ENCODE assay signal across 28 cellular contexts in the genomic region with DNA sequence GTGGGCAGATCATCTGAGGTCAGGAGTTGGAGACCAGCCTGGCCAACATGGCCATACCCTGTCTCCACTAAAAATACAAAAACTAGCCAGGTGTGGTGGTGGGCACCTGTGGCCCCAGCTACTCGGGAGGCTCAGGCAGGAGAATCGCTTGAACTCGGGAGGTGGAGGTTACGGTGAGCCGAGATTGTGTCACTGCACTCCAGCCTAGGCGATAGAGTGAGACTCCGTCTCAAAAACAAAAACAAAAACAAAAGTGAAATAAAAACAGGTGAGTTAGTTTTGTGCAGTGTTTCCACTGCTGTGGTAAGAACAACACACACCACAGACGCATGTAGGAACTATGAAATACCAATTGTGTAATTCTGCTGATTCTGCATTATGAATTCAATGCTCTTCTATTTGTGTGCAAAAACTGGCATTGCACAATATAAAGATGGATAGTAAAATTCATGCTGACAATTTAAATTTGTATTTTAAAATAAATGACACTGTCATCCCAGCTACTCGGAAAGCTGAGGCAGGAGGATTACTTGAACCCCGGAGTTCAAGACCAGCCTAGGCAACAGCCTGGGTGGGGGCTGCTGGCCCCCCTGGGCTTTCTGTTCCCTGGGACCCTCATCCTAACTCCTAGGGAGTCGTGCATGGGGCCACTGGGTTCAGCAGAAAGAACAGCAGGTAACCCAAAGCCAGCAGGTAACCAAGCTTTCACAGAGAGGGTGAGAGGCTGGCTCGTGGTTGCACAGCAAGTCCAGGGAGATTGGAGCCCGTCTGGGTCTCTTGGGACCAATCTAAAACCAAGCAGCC. TPM values are rescaled to one million over a fixed set of nuclear protein-coding genes. Genes with fewer than 3 reads are reported as not detected.
DNase-seq lines count a peak whose midpoint lies in the region; ATAC-seq and TF ChIP-seq lines count a peak whose summit lies in the region.
"Had no signal": no experiment of that assay in that cellular context is flagged by ENCODE, and none has a peak within 500 bp of the region (broad histone marks: within the 10 kb centered on the region; RNA-seq: fewer than 3 reads in every experiment).

No MANE protein-coding gene starts in this region.

- peaks cover 13% of the 10 kb centered on the region for H3K4me1 ChIP-seq in osteoblast (ENCODE audit: insufficient read depth, low read length)

- H3K4me3 ChIP-seq in NB4 (ENCODE audit: low read depth, low read length) (no peak overlapping the region), osteoblast (ENCODE audit: insufficient read depth, low read length) (no peak overlapping the region)
- H3K4me3 ChIP-seq: GM23248, psoas muscle had no signal

- TF ChIP-seq CTCF in NB4 (IDR thresholded peaks at IDR 0.05; ENCODE audit: low read depth, low read length) (no peak), osteoblast (IDR thresholded peaks at IDR 0.05; ENCODE audit: extremely low read depth, low read depth, low read length) (no peak), GM13976 (IDR thresholded peaks at IDR 0.05; ENCODE audit: borderline replicate concordance, control extremely low read depth, extremely low read depth, insufficient read depth, missing control alignments) (no peak)

- no peaks in the 10 kb centered on the region for H4K20me1 ChIP-seq in osteoblast (ENCODE audit: insufficient read depth, low read length)

- no peaks in the 10 kb centered on the region for H3K36me3 ChIP-seq in osteoblast (ENCODE audit: insufficient read depth, low read length)

- DNase-seq in SIG-M5 treated with dmso at 0.1 percent for 504 hours (lab: John Stamatoyannopoulos, UW; ENCODE audit: unreplicated experiment), result peak; percentile 42
- no peak for DNase-seq in SIG-M5 (lab: John Stamatoyannopoulos, UW)
- DNase-seq in NB4 (ENCODE audit: low read depth), result peak; percentile 38
- DNase-seq in central memory CD4-positive, alpha-beta T cell, result peak; percentile 16
- DNase-seq in osteoblast (ENCODE audit: insufficient read length, low spot score, missing footprints), result peak; percentile 34
- no peak for DNase-seq in GM13976 (ENCODE audit: low spot score)
- DNase-seq: 8988T; activated B cell treated with CpG ODN at 0.5 μM for 24 hours; amniotic stem cell; caudate nucleus; effector memory CD4-positive, alpha-beta T cell; head of caudate nucleus; naive B cell; NCI-H2081 treated with DMSO at 0.1 percent for 48 hours; psoas muscle; small intestine; stimulated activated CD4-positive, alpha-beta T cell treated with anti-CD3 and anti-CD28 coated beads, Interleukin-4, amount 100 ng/mL, for 4 hours had no signal

- ATAC-seq in HG03521 (IDR thresholded peaks at IDR 0.05; ENCODE audit: unreplicated experiment) (no peak), HG02852 (IDR thresholded peaks at IDR 0.05; ENCODE audit: unreplicated experiment) (no peak)
- ATAC-seq: psoas muscle, Right ventricle myocardium inferior had no signal

- no peaks in the 10 kb centered on the region for H3K27me3 ChIP-seq in osteoblast (ENCODE audit: insufficient read depth, low read length)

- no peaks in the 10 kb centered on the region for H3K9me3 ChIP-seq in osteoblast (ENCODE audit: low read depth, low read length)
- H3K9me3 ChIP-seq: psoas muscle had no signal

- no peak for TF ChIP-seq POLR2A in NB4 (IDR thresholded peaks at IDR 0.05; ENCODE audit: extremely low read depth, insufficient read length)

- no peak overlapping the region for H2AFZ ChIP-seq in osteoblast (ENCODE audit: low read length)

- H3K4me2 ChIP-seq in osteoblast (ENCODE audit: insufficient read depth, low read length), result no peak overlapping the region

- H3K79me2 ChIP-seq in osteoblast (ENCODE audit: insufficient read depth, low read length), result no peaks in the 10 kb centered on the region

- in situ Hi-C loops in GM13976 (cut with MboI; ENCODE audit: low sequenced_read_pairs, unreplicated experiment), result no loop called here

- no peak overlapping the region for H3K27ac ChIP-seq in osteoblast (ENCODE audit: low read depth, low read length)
- H3K27ac ChIP-seq: C4-2B, GM23248, psoas muscle had no signal

RNA-seq across cellular contexts. Expression of a gene that starts 10.5 kb away (rescaled TPM):
- 7.1 and 8.3 TPM in 2 replicates for total RNA-seq in osteoblast

RNA-seq across cellular contexts. Expression of a gene that starts 25.7 kb away (rescaled TPM):
- total RNA-seq in osteoblast, result 39.1 and 74.0 TPM in 2 replicates
- total RNA-seq: activated T-helper 2 cell treated with anti-CD3 and anti-CD28 coated beads, Interferon-gamma antibody, Interleukin-2, Interleukin-4, amounts not matched to agents 10 μg/mL and 5 μg/mL and 100 μg/mL, durations not matched to agents 14 hours and 24 hours and 36 hours; MCF 10A had no signal

RNA-seq across cellular contexts. Expression of a gene that starts 28.1 kb away (rescaled TPM):
- total RNA-seq in osteoblast, result 4.0 and 5.3 TPM in 2 replicates
- total RNA-seq: activated T-helper 2 cell treated with anti-CD3 and anti-CD28 coated beads, Interferon-gamma antibody, Interleukin-2, Interleukin-4, amounts not matched to agents 10 μg/mL and 5 μg/mL and 100 μg/mL, durations not matched to agents 14 hours and 24 hours and 36 hours; MCF 10A; NCI-H460 had no signal

RNA-seq across cellular contexts. Expression of a gene that starts 44.4 kb away (rescaled TPM):
- not detected in 2 replicates for total RNA-seq in osteoblast
- total RNA-seq: fibroblast of lung, GM23248, lung microvascular endothelial cell, MCF 10A, NCI-H460, psoas muscle, Right ventricle myocardium inferior, temporal lobe had no signal

RNA-seq across cellular contexts. Expression of a gene that starts 58.8 kb away (rescaled TPM):
- total RNA-seq in osteoblast, result 17.7 and 19.5 TPM in 2 replicates

Comparison
In these comparisons a context has a peak if more than half of its experiments do, and no peak if none do; other contexts are left out.
1. DNase-seq: peak in SIG-M5 treated with dmso at 0.1 percent for 504 hours (single experiment), NB4 (single experiment), central memory CD4-positive, alpha-beta T cell (single experiment) and osteoblast (single experiment); none in SIG-M5 (single experiment) and GM13976 (single experiment).